ENCODE assay signal across 21 cellular contexts in the genomic region with DNA sequence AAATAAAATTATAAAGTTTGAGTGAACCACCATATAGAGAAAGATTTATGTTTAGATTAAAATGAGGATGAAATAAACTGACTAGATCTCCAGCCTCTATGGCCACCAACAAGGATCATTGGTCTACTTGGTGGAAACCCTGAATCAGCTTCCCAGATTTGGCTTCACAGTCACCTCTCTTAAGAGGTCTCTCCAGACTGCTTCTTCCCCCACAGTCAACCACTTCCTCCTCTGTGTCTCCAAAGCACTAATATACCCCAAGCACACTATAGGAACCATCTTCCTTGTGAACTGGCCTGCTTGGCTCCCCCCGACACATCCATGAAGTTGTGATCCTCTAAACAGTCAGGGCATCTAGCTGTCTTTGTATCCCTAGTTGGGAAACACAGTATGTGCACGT.
"Had no signal": no experiment of that assay in that cellular context is flagged by ENCODE, and none has a peak within 500 bp of the region (broad histone marks: within the 10 kb centered on the region; RNA-seq: fewer than 3 reads in every experiment).

No MANE protein-coding gene starts in this region.

- ATAC-seq: left cardiac atrium; natural killer cell treated with Interleukin-12 subunit alpha and Interleukin-12 subunit beta and Interleukin-15 and Interleukin-18, amount 100 ng/mL, for 72 hours had no signal

- FAIRE-seq: kidney had no signal

- H3K36me3 Mint-ChIP-seq: memory B cell, mesothelial cell of epicardium had no signal

- H3K4me3 ChIP-seq: colonic mucosa, esophagus squamous epithelium, hepatocyte, left ventricle myocardium inferior, lower lobe of right lung, sigmoid colon, skin epidermis, stomach, thoracic aorta, transverse colon had no signal

- H3K27me3 ChIP-seq: colonic mucosa, esophagus squamous epithelium, hepatocyte, neutrophil, sigmoid colon, stomach, transverse colon had no signal

- H3K27me3 Mint-ChIP-seq: memory B cell; natural killer cell treated with Interleukin-12 subunit alpha and Interleukin-12 subunit beta and Interleukin-15 and Interleukin-18, amount 100 ng/mL, for 72 hours had no signal

- H3K4me1 ChIP-seq: colonic mucosa, esophagus squamous epithelium, left ventricle myocardium inferior, lower lobe of right lung, sigmoid colon, stomach, transverse colon had no signal

- H3K27ac ChIP-seq: colonic mucosa, esophagus squamous epithelium, hepatocyte, left ventricle myocardium inferior, lower lobe of right lung, neutrophil, sigmoid colon, skin epidermis, stomach, thoracic aorta, transverse colon had no signal

- H3K9me3 Mint-ChIP-seq: mesothelial cell of epicardium had no signal

- H3K9me3 ChIP-seq: colonic mucosa, esophagus squamous epithelium, left ventricle myocardium inferior, lower lobe of right lung, neutrophil, sigmoid colon, stomach, thoracic aorta, transverse colon had no signal

- H3K4me3 Mint-ChIP-seq: memory B cell; mesothelial cell of epicardium; natural killer cell treated with Interleukin-12 subunit alpha and Interleukin-12 subunit beta and Interleukin-15 and Interleukin-18, amount 100 ng/mL, for 72 hours had no signal

- H3K36me3 ChIP-seq: colonic mucosa, esophagus squamous epithelium, left ventricle myocardium inferior, lower lobe of right lung, neutrophil, sigmoid colon, stomach, thoracic aorta, transverse colon had no signal

- H3K4me1 Mint-ChIP-seq: memory B cell, mesothelial cell of epicardium had no signal

- H3K27ac Mint-ChIP-seq: memory B cell; mesothelial cell of epicardium; natural killer cell treated with Interleukin-12 subunit alpha and Interleukin-12 subunit beta and Interleukin-15 and Interleukin-18, amount 100 ng/mL, for 72 hours had no signal

- DNase-seq: colonic mucosa, dermis blood vessel endothelial cell, esophagus squamous epithelium, foreskin fibroblast, head of caudate nucleus, kidney, left cardiac atrium, left ventricle myocardium inferior, lower lobe of right lung, posterior cingulate gyrus, sigmoid colon, stomach, substantia nigra, transverse colon had no signal
